In the genomic region with DNA sequence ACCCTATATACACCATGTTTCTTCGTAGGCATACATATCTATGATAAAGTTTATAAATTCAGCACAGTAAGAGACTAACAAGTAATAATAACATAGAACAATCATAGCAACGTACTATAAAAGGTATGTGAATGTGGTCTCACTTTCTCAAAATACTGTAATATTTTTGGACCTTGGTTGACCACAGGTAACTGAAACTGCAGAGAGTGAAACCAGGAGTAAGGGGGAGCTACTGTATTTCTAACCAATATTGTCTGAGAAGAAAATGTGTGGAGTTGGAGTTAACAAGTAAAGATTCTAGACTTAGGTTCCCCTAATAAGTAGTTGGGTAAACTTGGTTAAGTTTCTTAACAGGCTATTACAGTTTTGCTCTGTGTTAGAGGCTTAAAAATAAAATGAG, we compare ENCODE assay signal across 13 cellular contexts.
DNase-seq lines count a peak whose midpoint lies in the region; ATAC-seq lines count a peak whose summit lies in the region.
"Had no signal": no experiment of that assay in that cellular context is flagged by ENCODE, and none has a peak within 500 bp of the region (broad histone marks: within the 10 kb centered on the region; RNA-seq: fewer than 3 reads in every experiment).

No MANE protein-coding gene starts in this region.

- DNase-seq in NOMO-1 treated with DMSO at 0.1 percent for 48 hours (lab: John Stamatoyannopoulos, UW; ENCODE audit: unreplicated experiment) (peak; percentile 60), NOMO-1 treated with dmso at 0.1 percent for 144 hours (lab: John Stamatoyannopoulos, UW; ENCODE audit: unreplicated experiment) (no peak), NCI-H1048 (lab: John Stamatoyannopoulos, UW) (no peak), GM19238 (ENCODE audit: insufficient read length, low spot score) (no peak)
- DNase-seq: activated CD4-positive, alpha-beta T cell treated with anti-CD3 and anti-CD28 coated beads, Interleukin-2, amount 50 U/mL, for 48 hours; CD8-positive, alpha-beta T cell; NCI-H1436 treated with DMSO at 0.1 percent for 48 hours; NCI-H524 treated with DMSO at 0.1 percent for 48 hours; T1000 had no signal

- ATAC-seq in HG02885 (IDR thresholded peaks at IDR 0.05; ENCODE audit: poor library complexity, unreplicated experiment), result peak; percentile 79
- peak; percentile 54 for ATAC-seq in HG03558 (IDR thresholded peaks at IDR 0.05; ENCODE audit: extremely low read depth, unreplicated experiment)
- ATAC-seq in activated CD4-positive, CD25-positive, alpha-beta regulatory T cell treated with anti-CD3 and anti-CD28 coated beads, Interleukin-2, amount 50 U/mL, for 24 hours, result no peak
- ATAC-seq in HG03045 (IDR thresholded peaks at IDR 0.05; ENCODE audit: unreplicated experiment), result no peak
- ATAC-seq: CD8-positive, alpha-beta T cell had no signal

Comparison
In these comparisons a context has a peak if more than half of its experiments do, and no peak if none do; other contexts are left out.
1. ATAC-seq: peak in HG02885 (single experiment) and HG03558 (single experiment); none in activated CD4-positive, CD25-positive, alpha-beta regulatory T cell treated with anti-CD3 and anti-CD28 coated beads, Interleukin-2, amount 50 U/mL, for 24 hours (0 of 2) and HG03045 (single experiment).